23 cellular contexts compared by ENCODE assay signal in genomic region chr6:52876056-52876787, GRCh38. TPM values are rescaled to one million over a fixed set of nuclear protein-coding genes. Genes with fewer than 3 reads are reported as not detected.
DNase-seq lines count a peak whose midpoint lies in the region; ATAC-seq, FAIRE-seq and TF ChIP-seq lines count a peak whose summit lies in the region.
"Had no signal": no experiment of that assay in that cellular context is flagged by ENCODE, and none has a peak within 500 bp of the region (broad histone marks: within the 10 kb centered on the region; RNA-seq: fewer than 3 reads in every experiment).

No MANE protein-coding gene starts in this region.

- POLR2A ChIA-PET in SK-N-SH (lab: Yijun Ruan, JAX): no interaction called here

- H3K4me1 Mint-ChIP-seq in astrocyte (ENCODE audit: low read depth, unreplicated experiment): peaks cover 44% of the 10 kb centered on the region
- H3K4me1 Mint-ChIP-seq in activated naive CD8-positive, alpha-beta T cell treated with anti-CD3 and anti-CD28 coated beads for 36 hours: no peaks in the 10 kb centered on the region
- H3K4me1 Mint-ChIP-seq in H9: peaks cover 3 to 4% of the 10 kb centered on the region in 2 experiments; a peak in 1 of 4 replicates
- peaks cover 11% of the 10 kb centered on the region for H3K4me1 Mint-ChIP-seq in activated T-helper 2 cell treated with anti-CD3 and anti-CD28 coated beads, Interferon-gamma antibody, Interleukin-2, Interleukin-4, amounts not matched to agents 10 μg/mL and 5 μg/mL and 100 μg/mL, durations not matched to agents 14 hours and 24 hours and 36 hours (ENCODE audit: low read depth)
- H3K4me1 Mint-ChIP-seq: brain had no signal

- no peak overlapping the region for H3T11ph ChIP-seq in H9 (ENCODE audit: low read length)

- H3K27me3 ChIP-seq in SK-N-SH (ENCODE audit: insufficient read depth) (no peaks in the 10 kb centered on the region), MM.1S (replicated peaks; ENCODE audit: insufficient read depth, low read length) (0 out of 2 replicates have a peak, but pooled peaks cover 5% of the 10 kb centered on the region), astrocyte (ENCODE audit: insufficient read depth, low read length) (peaks cover 4% of the 10 kb centered on the region), small intestine (ENCODE audit: control insufficient read depth in 2 of 2, insufficient read depth in 2 of 2, low read length in 2 of 2) (no peaks in the 10 kb centered on the region), H9 (ENCODE audit: insufficient read depth, low read length) (no peaks in the 10 kb centered on the region)
- H3K27me3 ChIP-seq: SJCRH30, transverse colon had no signal

- no peaks in the 10 kb centered on the region for H3K9me2 ChIP-seq in SK-N-SH
- no peaks in the 10 kb centered on the region; the same call in 1 of the 2 replicates for H3K9me2 ChIP-seq in MM.1S (replicated peaks; ENCODE audit: insufficient read depth, low read length)

- no peak overlapping the region for H2BK12ac ChIP-seq in H9 (ENCODE audit: insufficient read length, low read depth, low read length)

- H3K27ac ChIP-seq in SK-N-SH (ENCODE audit: low read depth in 2 of 2, low read length in 1 of 2) (no peak overlapping the region), MM.1S (ENCODE audit: low read length) (peak overlapping the region; percentile 17; the same call in 1 of the 2 replicates), astrocyte (ENCODE audit: low read depth, low read length) (no peak overlapping the region), small intestine (ENCODE audit: low read depth in 1 of 2, low read length in 1 of 2) (no peak overlapping the region), H9 (ENCODE audit: insufficient read length, low read depth, low read length) (no peak overlapping the region)
- H3K27ac ChIP-seq: prostate gland, SJCRH30, transverse colon had no signal

- H3K23me2 ChIP-seq in H9 (ENCODE audit: insufficient read length, low read depth, low read length, poor library complexity, severe bottlenecking): no peaks in the 10 kb centered on the region

- no peak for DNase-seq in SK-N-SH
- peak; percentile 81 for DNase-seq in MM.1S
- no peak for DNase-seq in astrocyte (ENCODE audit: low read depth)
- DNase-seq in small intestine: peak; percentile 52
- DNase-seq in activated naive CD8-positive, alpha-beta T cell treated with anti-CD3 and anti-CD28 coated beads for 36 hours: no peak
- DNase-seq in H9: no peak
- no peak for DNase-seq in activated T-helper 2 cell treated with anti-CD3 and anti-CD28 coated beads, Interferon-gamma antibody, Interleukin-2, Interleukin-4, amounts not matched to agents 10 μg/mL and 5 μg/mL and 100 μg/mL, durations not matched to agents 14 hours and 24 hours and 36 hours (ENCODE audit: low spot score)
- DNase-seq: activated gamma-delta T cell, C1 segment of cervical spinal cord, head of caudate nucleus, left colon, NCI-H2107, NCI-H524 treated with DMSO at 0.1 percent for 48 hours, T-helper 1 cell, transverse colon had no signal

- no peak overlapping the region for H2AK5ac ChIP-seq in H9 (ENCODE audit: insufficient read length, low read length)

- H3K9me3 ChIP-seq in SK-N-SH: no peaks in the 10 kb centered on the region
- no peaks in the 10 kb centered on the region for H3K9me3 ChIP-seq in MM.1S (replicated peaks; ENCODE audit: insufficient read depth, low read length)
- no peaks in the 10 kb centered on the region for H3K9me3 ChIP-seq in astrocyte (ENCODE audit: insufficient read depth, low read depth, low read length)
- H3K9me3 ChIP-seq in small intestine (ENCODE audit: control insufficient read depth, low read depth): no peaks in the 10 kb centered on the region
- H3K9me3 ChIP-seq in H9 (ENCODE audit: control insufficient read depth, low read depth, low read length): no peaks in the 10 kb centered on the region
- H3K9me3 ChIP-seq: prostate gland, SJCRH30, transverse colon had no signal

- no peak overlapping the region for H3K14ac ChIP-seq in H9 (ENCODE audit: insufficient read depth, low read length)

- TF ChIP-seq RAD21 in SK-N-SH (IDR thresholded peaks at IDR 0.05; ENCODE audit: low read length): no peak

- H3K4ac ChIP-seq in H9 (ENCODE audit: low read depth, low read length): no peak overlapping the region

- intact Hi-C loops in activated T-helper 2 cell treated with anti-CD3 and anti-CD28 coated beads, Interferon-gamma antibody, Interleukin-2, Interleukin-4, amounts not matched to agents 10 μg/mL and 5 μg/mL and 100 μg/mL, durations not matched to agents 14 hours and 24 hours and 36 hours (cut with micrococcal nuclease): no loop called here

- no peaks in the 10 kb centered on the region for H3K79me1 ChIP-seq in H9 (ENCODE audit: insufficient read depth, low read depth, low read length, poor library complexity, severe bottlenecking)

- H4K5ac ChIP-seq in H9 (ENCODE audit: insufficient read length, low read depth, low read length): no peak overlapping the region

- H3K36me3 ChIP-seq in SK-N-SH (replicated peaks in 1 of 2; ENCODE audit: control insufficient read depth in 1 of 2, insufficient read depth in 2 of 2, low read length in 1 of 2): no peaks in the 10 kb centered on the region
- H3K36me3 ChIP-seq in MM.1S (replicated peaks; ENCODE audit: insufficient read depth, low read length): no peaks in the 10 kb centered on the region
- H3K36me3 ChIP-seq in astrocyte (ENCODE audit: insufficient read depth, low read length): no peaks in the 10 kb centered on the region
- H3K36me3 ChIP-seq in small intestine (ENCODE audit: control insufficient read depth in 2 of 2, insufficient read depth in 2 of 2, low read length in 2 of 2): no peaks in the 10 kb centered on the region
- H3K36me3 ChIP-seq: prostate gland, SJCRH30, transverse colon had no signal

- CTCF ChIA-PET in SK-N-SH (lab: Yijun Ruan, JAX): interaction anchor here (1.1 kb wide), 1 partner anchor 30 kb away, joined by 3 read pairs; no protein-coding TSS in a partner anchor

- no peaks in the 10 kb centered on the region for H3K79me2 ChIP-seq in SK-N-SH (ENCODE audit: insufficient read depth)
- no peaks in the 10 kb centered on the region for H3K79me2 ChIP-seq in MM.1S (ENCODE audit: low read length)
- H3K79me2 ChIP-seq in astrocyte (ENCODE audit: insufficient read depth, low read length): no peaks in the 10 kb centered on the region
- no peaks in the 10 kb centered on the region for H3K79me2 ChIP-seq in H9 (ENCODE audit: insufficient read depth, low read length)

- H3K56ac ChIP-seq in H9 (ENCODE audit: insufficient read length, low read depth, low read length): no peak overlapping the region

- no peak overlapping the region for H4K8ac ChIP-seq in H9 (replicated peaks; ENCODE audit: insufficient read length, low read depth, low read length)

- H3K9ac ChIP-seq in SK-N-SH: no peak overlapping the region
- H3K9ac ChIP-seq in MM.1S (ENCODE audit: low read length): no peak overlapping the region
- H3K9ac ChIP-seq in astrocyte (ENCODE audit: low read length): no peak overlapping the region
- H3K9ac ChIP-seq in H9 (ENCODE audit: extremely low read depth, insufficient read length, low read length): no peak overlapping the region

- H3K23ac ChIP-seq in H9 (ENCODE audit: insufficient read length, low read depth, low read length): no peak overlapping the region

- H2BK20ac ChIP-seq in H9 (ENCODE audit: low read depth, low read length, poor library complexity, severe bottlenecking): no peak overlapping the region

- no peaks in the 10 kb centered on the region for H3K9me3 Mint-ChIP-seq in astrocyte (ENCODE audit: unreplicated experiment)
- no peaks in the 10 kb centered on the region for H3K9me3 Mint-ChIP-seq in activated naive CD8-positive, alpha-beta T cell treated with anti-CD3 and anti-CD28 coated beads for 36 hours
- H3K9me3 Mint-ChIP-seq in H9: no peaks in the 10 kb centered on the region
- no peaks in the 10 kb centered on the region for H3K9me3 Mint-ChIP-seq in activated T-helper 2 cell treated with anti-CD3 and anti-CD28 coated beads, Interferon-gamma antibody, Interleukin-2, Interleukin-4, amounts not matched to agents 10 μg/mL and 5 μg/mL and 100 μg/mL, durations not matched to agents 14 hours and 24 hours and 36 hours
- H3K9me3 Mint-ChIP-seq: brain had no signal

- no peak overlapping the region for H2AFZ ChIP-seq in SK-N-SH (ENCODE audit: low read depth)
- H2AFZ ChIP-seq in MM.1S (ENCODE audit: low read length): no peak overlapping the region
- H2AFZ ChIP-seq in astrocyte (ENCODE audit: low read depth, low read length): no peak overlapping the region
- no peak overlapping the region for H2AFZ ChIP-seq in H9 (ENCODE audit: low read length)

- H4K20me1 ChIP-seq in SK-N-SH (ENCODE audit: insufficient read depth): no peaks in the 10 kb centered on the region
- H4K20me1 ChIP-seq in MM.1S (ENCODE audit: insufficient read depth, low read length): no peaks in the 10 kb centered on the region
- no peaks in the 10 kb centered on the region for H4K20me1 ChIP-seq in astrocyte (ENCODE audit: insufficient read depth, low read length)
- H4K20me1 ChIP-seq in H9 (ENCODE audit: control insufficient read depth, insufficient read depth, insufficient read length): no peaks in the 10 kb centered on the region

- no peak overlapping the region for H3K4me3 Mint-ChIP-seq in astrocyte (ENCODE audit: unreplicated experiment)
- H3K4me3 Mint-ChIP-seq in activated naive CD8-positive, alpha-beta T cell treated with anti-CD3 and anti-CD28 coated beads for 36 hours: no peak overlapping the region
- H3K4me3 Mint-ChIP-seq in H9: no peak overlapping the region
- no peak overlapping the region for H3K4me3 Mint-ChIP-seq in activated T-helper 2 cell treated with anti-CD3 and anti-CD28 coated beads, Interferon-gamma antibody, Interleukin-2, Interleukin-4, amounts not matched to agents 10 μg/mL and 5 μg/mL and 100 μg/mL, durations not matched to agents 14 hours and 24 hours and 36 hours (ENCODE audit: low read depth)
- H3K4me3 Mint-ChIP-seq: brain had no signal

- H3K36me3 Mint-ChIP-seq in astrocyte (ENCODE audit: low read depth, unreplicated experiment) (no peaks in the 10 kb centered on the region), H9 (ENCODE audit: insufficient read depth in 1 of 3, low read depth in 3 of 3) (no peaks in the 10 kb centered on the region)
- no peaks in the 10 kb centered on the region for H3K36me3 Mint-ChIP-seq in activated naive CD8-positive, alpha-beta T cell treated with anti-CD3 and anti-CD28 coated beads for 36 hours
- H3K36me3 Mint-ChIP-seq in activated T-helper 2 cell treated with anti-CD3 and anti-CD28 coated beads, Interferon-gamma antibody, Interleukin-2, Interleukin-4, amounts not matched to agents 10 μg/mL and 5 μg/mL and 100 μg/mL, durations not matched to agents 14 hours and 24 hours and 36 hours (ENCODE audit: low read depth): no peaks in the 10 kb centered on the region
- H3K36me3 Mint-ChIP-seq: brain had no signal

- FAIRE-seq in astrocyte (lab: Jason Lieb, UNC) (no peak), small intestine (lab: Jason Lieb, UNC) (no peak)
- FAIRE-seq: GM19239, TTC549 had no signal

- H3K27ac Mint-ChIP-seq in astrocyte (ENCODE audit: unreplicated experiment): no peak overlapping the region
- no peak overlapping the region for H3K27ac Mint-ChIP-seq in activated naive CD8-positive, alpha-beta T cell treated with anti-CD3 and anti-CD28 coated beads for 36 hours
- H3K27ac Mint-ChIP-seq in H9: no peak overlapping the region
- no peak overlapping the region for H3K27ac Mint-ChIP-seq in activated T-helper 2 cell treated with anti-CD3 and anti-CD28 coated beads, Interferon-gamma antibody, Interleukin-2, Interleukin-4, amounts not matched to agents 10 μg/mL and 5 μg/mL and 100 μg/mL, durations not matched to agents 14 hours and 24 hours and 36 hours
- H3K27ac Mint-ChIP-seq: brain had no signal

- H4K91ac ChIP-seq in H9 (ENCODE audit: insufficient read length, low read depth, low read length): no peak overlapping the region

- H3K4me3 ChIP-seq in SK-N-SH (ENCODE audit: low read depth in 2 of 2, low read length in 1 of 2): no peak overlapping the region
- H3K4me3 ChIP-seq in MM.1S (ENCODE audit: low read length): 0 out of 2 replicates have a peak overlapping the region, but pooled peaks have one; percentile 3
- no peak overlapping the region for H3K4me3 ChIP-seq in astrocyte (ENCODE audit: insufficient read depth, low read depth, low read length)
- no peak overlapping the region for H3K4me3 ChIP-seq in small intestine (ENCODE audit: low read depth in 1 of 2, low read length in 2 of 2)
- H3K4me3 ChIP-seq: prostate gland, SJCRH30, transverse colon had no signal

- H3K4me2 ChIP-seq in SK-N-SH: 0 out of 2 replicates have a peak overlapping the region, but pooled peaks have one; percentile 1
- H3K4me2 ChIP-seq in MM.1S (ENCODE audit: low read depth, low read length): peak overlapping the region; percentile 56
- H3K4me2 ChIP-seq in astrocyte (ENCODE audit: low read length): peak overlapping the region; percentile 39
- H3K4me2 ChIP-seq in H9 (ENCODE audit: insufficient read depth, insufficient read length, low read length): no peak overlapping the region

- TF ChIP-seq CTCF in SK-N-SH (IDR thresholded peaks at IDR 0.05): no peak
- TF ChIP-seq CTCF in MM.1S (IDR thresholded peaks at IDR 0.05; ENCODE audit: low read length): no peak
- no peak for TF ChIP-seq CTCF in astrocyte (IDR thresholded peaks at IDR 0.05; ENCODE audit: insufficient read depth, low read depth, low read length)
- no peak for TF ChIP-seq CTCF in H9 (conservative IDR thresholded peaks at IDR 0.05)

- peaks cover 5 to 9% of the 10 kb centered on the region in 2 experiments; a peak in 3 of 4 replicates for H3K4me1 ChIP-seq in SK-N-SH (ENCODE audit: control insufficient read depth in 1 of 2, insufficient read depth in 2 of 2, low read depth in 1 of 2, low read length in 1 of 2)
- H3K4me1 ChIP-seq in MM.1S (ENCODE audit: low read length): peaks cover 32% of the 10 kb centered on the region
- peaks cover 16% of the 10 kb centered on the region for H3K4me1 ChIP-seq in astrocyte (ENCODE audit: insufficient read depth, low read length)
- H3K4me1 ChIP-seq in small intestine (ENCODE audit: control insufficient read depth in 2 of 2, insufficient read depth in 1 of 2, low read depth in 1 of 2, low read length in 1 of 2): peaks cover 0 to 4% of the 10 kb centered on the region in 2 donors
- no peaks in the 10 kb centered on the region for H3K4me1 ChIP-seq in H9 (ENCODE audit: insufficient read depth, low read length)
- H3K4me1 ChIP-seq: prostate gland, transverse colon had no signal

- TF ChIP-seq EP300 in SK-N-SH (IDR thresholded peaks at IDR 0.05; ENCODE audit: borderline replicate concordance in 1 of 2, low read depth in 1 of 2, low read length in 1 of 2): no peak

- H2BK5ac ChIP-seq in H9 (ENCODE audit: insufficient read length, low read length): no peak overlapping the region

- WGBS in SK-N-SH (ENCODE audit: low lambda C conversion rate): 82% methylated on average over 7 of the region's 7 CpGs
- 54 to 72% (median 65%) methylated on average over 7 of the region's 7 CpGs for WGBS in small intestine, 3 donors
- WGBS in H9 (ENCODE audit: extremely low coverage, insufficient read length, low lambda C conversion rate): no CpG with 5 or more reads among the region's 7 CpGs

- no peak overlapping the region for H2BK120ac ChIP-seq in H9 (ENCODE audit: low read depth, low read length, poor library complexity, severe bottlenecking)

- H3K18ac ChIP-seq in H9 (ENCODE audit: insufficient read length, low read depth, low read length): no peak overlapping the region

- H3F3A ChIP-seq in SK-N-SH (replicated peaks; ENCODE audit: insufficient read depth): no peaks in the 10 kb centered on the region
- peaks cover 20% of the 10 kb centered on the region for H3F3A ChIP-seq in MM.1S (ENCODE audit: insufficient read depth, low read length)

- no peak for ATAC-seq in SK-N-SH treated with all-trans-retinoic acid at 6 μM for 48 hours
- ATAC-seq: left colon had no signal

- peaks cover 3% of the 10 kb centered on the region for H3K27me3 Mint-ChIP-seq in astrocyte (ENCODE audit: low read depth, unreplicated experiment)
- no peaks in the 10 kb centered on the region for H3K27me3 Mint-ChIP-seq in activated naive CD8-positive, alpha-beta T cell treated with anti-CD3 and anti-CD28 coated beads for 36 hours
- H3K27me3 Mint-ChIP-seq in H9 (ENCODE audit: low read depth): no peaks in the 10 kb centered on the region; the same call in 1 of the 2 replicates
- H3K27me3 Mint-ChIP-seq in activated T-helper 2 cell treated with anti-CD3 and anti-CD28 coated beads, Interferon-gamma antibody, Interleukin-2, Interleukin-4, amounts not matched to agents 10 μg/mL and 5 μg/mL and 100 μg/mL, durations not matched to agents 14 hours and 24 hours and 36 hours (ENCODE audit: low read depth): peaks cover 35% of the 10 kb centered on the region

- no peak overlapping the region for H2BK15ac ChIP-seq in H9 (ENCODE audit: low read depth, low read length)

RNA-seq across cellular contexts. Expression of gene GSTA3, which starts 33.3 kb away (rescaled TPM):
- polyA plus RNA-seq in SK-N-SH (2012; rRNA removed) (not detected in 2 replicates), small intestine (not detected)
- not detected in 2 replicates for polyA plus RNA-seq in SK-N-SH (2012; cell fraction: cytosol; rRNA removed)
- polyA plus RNA-seq in SK-N-SH (2012; cell fraction: nucleus; rRNA removed): not detected in 2 replicates
- total RNA-seq in astrocyte (not detected in 2 replicates), H9 (2021) (not detected in 2 replicates)
- not detected for total RNA-seq in activated naive CD8-positive, alpha-beta T cell treated with anti-CD3 and anti-CD28 coated beads for 36 hours
- not detected in 2 replicates for total RNA-seq in activated T-helper 2 cell treated with anti-CD3 and anti-CD28 coated beads, Interferon-gamma antibody, Interleukin-2, Interleukin-4, amounts not matched to agents 10 μg/mL and 5 μg/mL and 100 μg/mL, durations not matched to agents 14 hours and 24 hours and 36 hours
- total RNA-seq: chondrocyte, HT-29, left colon, SJCRH30, transverse colon had no signal

RNA-seq across cellular contexts. Expression of gene GSTA5, which starts 35.6 kb away (rescaled TPM):
- not detected in 2 replicates for polyA plus RNA-seq in SK-N-SH (2012; rRNA removed)
- polyA plus RNA-seq in SK-N-SH (2012; cell fraction: cytosol; rRNA removed): not detected in 2 replicates
- not detected in 2 replicates for polyA plus RNA-seq in SK-N-SH (2012; cell fraction: nucleus; rRNA removed)
- not detected in 2 replicates for total RNA-seq in astrocyte
- polyA plus RNA-seq in small intestine: not detected
- total RNA-seq in activated naive CD8-positive, alpha-beta T cell treated with anti-CD3 and anti-CD28 coated beads for 36 hours: not detected
- total RNA-seq in H9 (2021): not detected in 2 replicates
- total RNA-seq in activated T-helper 2 cell treated with anti-CD3 and anti-CD28 coated beads, Interferon-gamma antibody, Interleukin-2, Interleukin-4, amounts not matched to agents 10 μg/mL and 5 μg/mL and 100 μg/mL, durations not matched to agents 14 hours and 24 hours and 36 hours: not detected in 2 replicates
- total RNA-seq: chondrocyte, HT-29, left colon, prostate gland, SJCRH30, transverse colon had no signal

Comparison
In these comparisons a context has a peak if more than half of its experiments do, and no peak if none do; other contexts are left out.
1. DNase-seq: peak in MM.1S (single experiment) and small intestine (single experiment); none in SK-N-SH (single experiment), astrocyte (single experiment), activated naive CD8-positive, alpha-beta T cell treated with anti-CD3 and anti-CD28 coated beads for 36 hours (single experiment), H9 (single experiment) and activated T-helper 2 cell treated with anti-CD3 and anti-CD28 coated beads, Interferon-gamma antibody, Interleukin-2, Interleukin-4, amounts not matched to agents 10 μg/mL and 5 μg/mL and 100 μg/mL, durations not matched to agents 14 hours and 24 hours and 36 hours (single experiment).